20 cellular contexts compared by ENCODE assay signal in the genomic region with DNA sequence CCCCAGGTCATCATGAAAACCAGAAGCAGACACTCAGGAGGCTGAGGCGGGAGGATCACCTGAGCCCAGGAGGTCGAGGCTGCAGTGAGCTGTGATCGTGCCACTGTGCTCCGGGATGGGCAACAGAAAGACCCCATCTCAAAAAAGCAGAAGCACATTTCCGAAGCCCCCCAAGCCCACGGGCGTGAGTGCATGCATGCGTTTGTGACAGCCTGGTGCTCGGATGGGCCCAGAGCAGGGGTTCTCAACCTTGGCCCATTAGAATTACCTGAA. TPM values are rescaled to one million over a fixed set of nuclear protein-coding genes. Genes with fewer than 3 reads are reported as not detected.
"Had no signal": no experiment of that assay in that cellular context is flagged by ENCODE, and none has a peak within 500 bp of the region (broad histone marks: within the 10 kb centered on the region; RNA-seq: fewer than 3 reads in every experiment).

No MANE protein-coding gene starts in this region.

- DNase-seq: dermis blood vessel endothelial cell; effector CD8-positive, alpha-beta T cell; heart right ventricle; immature natural killer cell; left colon; mammary epithelial cell; mucosa of descending colon; natural killer cell; stimulated activated CD4-positive, alpha-beta T cell treated with anti-CD3 and anti-CD28 coated beads, Interleukin-2, amount 100 ng/mL, for 24 hours; stimulated activated naive CD4-positive, alpha-beta T cell treated with Interleukin-2 at 50 U/mL for 16 hours; thyroid gland; upper lobe of left lung; uterus had no signal

- H3K9me3 Mint-ChIP-seq: immature natural killer cell, natural killer cell, neural crest cell had no signal

- H3K27me3 ChIP-seq: heart right ventricle, ovary, suprapubic skin, thyroid gland, upper lobe of left lung, uterus had no signal

- H3K4me1 ChIP-seq: uterus had no signal

- H3K36me3 ChIP-seq: ovary, uterus had no signal

- H3K4me3 ChIP-seq: heart right ventricle, mucosa of descending colon, ovary, suprapubic skin, thyroid gland, upper lobe of left lung, uterus had no signal

- H3K27ac ChIP-seq: ovary, suprapubic skin, thyroid gland, upper lobe of left lung, uterus had no signal

- H3K9me3 ChIP-seq: heart right ventricle, mucosa of descending colon, ovary, suprapubic skin, thyroid gland, upper lobe of left lung, uterus had no signal

- ATAC-seq: esophagus mucosa, left colon, mucosa of descending colon, natural killer cell, right cardiac atrium had no signal

- H3K4me3 Mint-ChIP-seq: immature natural killer cell, natural killer cell had no signal

RNA-seq across cellular contexts. Expression of a gene that starts 21.1 kb away (rescaled TPM):
- total RNA-seq: fibroblast of lung had no signal

RNA-seq across cellular contexts. Expression of a gene that starts 36.8 kb away (rescaled TPM):
- total RNA-seq: dermis blood vessel endothelial cell, fibroblast of lung, left colon, mucosa of descending colon, natural killer cell, neural crest cell, posterior vena cava, right cardiac atrium, thyroid gland had no signal
- polyA plus RNA-seq: fibroblast of lung, heart right ventricle, immature natural killer cell, right cardiac atrium had no signal
